18 cellular contexts compared by ENCODE assay signal in genomic region chr4:156892695-156893211, GRCh38.
A peak's percentile ranks its signal among the peaks of the same experiment; 100 is the strongest.
DNase-seq lines count a peak whose midpoint lies in the region; ATAC-seq, FAIRE-seq and TF ChIP-seq lines count a peak whose summit lies in the region.
"Had no signal": no experiment of that assay in that cellular context is flagged by ENCODE, and none has a peak within 500 bp of the region (broad histone marks: within the 10 kb centered on the region; RNA-seq: fewer than 3 reads in every experiment).

No MANE protein-coding gene starts in this region.

- CTCF ChIA-PET in RWPE1 (lab: Yijun Ruan, JAX) = interaction anchor here (0.5 kb wide), 1 partner anchor 16 kb away, joined by 3 read pairs; no protein-coding TSS in a partner anchor

- no peak overlapping the region for H3K27ac ChIP-seq in foreskin keratinocyte
- H3K27ac ChIP-seq in RWPE1 = no peak overlapping the region
- H3K27ac ChIP-seq in MM.1S (ENCODE audit: low read length) = no peak overlapping the region
- H3K27ac ChIP-seq: 22Rv1, BLaER1, SJCRH30 had no signal

- no peaks in the 10 kb centered on the region for H3F3A ChIP-seq in MM.1S (ENCODE audit: insufficient read depth, low read length)

- no peaks in the 10 kb centered on the region for H4K20me1 ChIP-seq in MM.1S (ENCODE audit: insufficient read depth, low read length)
- H4K20me1 ChIP-seq: BLaER1 had no signal

- no peak overlapping the region for H3K4me3 ChIP-seq in MM.1S (ENCODE audit: low read length)
- H3K4me3 ChIP-seq: BLaER1, SJCRH30 had no signal

- no peak overlapping the region for H2AFZ ChIP-seq in MM.1S (ENCODE audit: low read length)

- TF ChIP-seq CTCF in foreskin keratinocyte (conservative IDR thresholded peaks at IDR 0.05) (no peak), RWPE1 (conservative IDR thresholded peaks at IDR 0.05; ENCODE audit: low read depth) (no peak), MM.1S (IDR thresholded peaks at IDR 0.05; ENCODE audit: low read length) (no peak)

- H3K4me1 ChIP-seq in foreskin keratinocyte (peaks cover 15% of the 10 kb centered on the region), MM.1S (ENCODE audit: low read length) (no peaks in the 10 kb centered on the region)
- H3K4me1 ChIP-seq: BLaER1, SJCRH30 had no signal

- no peaks in the 10 kb centered on the region for H3K9me2 ChIP-seq in MM.1S (replicated peaks; ENCODE audit: insufficient read depth, low read length)

- peak; percentile 9 for ATAC-seq in foreskin keratinocyte

- no peaks in the 10 kb centered on the region for H3K9me3 ChIP-seq in MM.1S (replicated peaks; ENCODE audit: insufficient read depth, low read length)
- H3K9me3 ChIP-seq: BLaER1, SJCRH30 had no signal

- H3K79me2 ChIP-seq in MM.1S (ENCODE audit: low read length) = no peaks in the 10 kb centered on the region

- DNase-seq in DMS 273 (lab: John Stamatoyannopoulos, UW; ENCODE audit: unreplicated experiment) = peak; percentile 1
- no peak for DNase-seq in DMS 273 treated with DMSO at 0.1 percent for 48 hours (lab: John Stamatoyannopoulos, UW)
- DNase-seq in CMK (ENCODE audit: low read depth) = peak; percentile 9
- DNase-seq in RCC 7860 (ENCODE audit: low spot score) = peak; percentile 6
- DNase-seq in foreskin keratinocyte = peak in 1 of 2 donors; percentile 57
- no peak for DNase-seq in RWPE1 (ENCODE audit: low spot score)
- no peak for DNase-seq in MM.1S
- DNase-seq in activated gamma-delta T cell (lab: John Stamatoyannopoulos, UW) = no peak
- DNase-seq: DMS153, H9, NCI-H1048, NCI-H146, NCI-H2081, NCI-H774, SJCRH30 had no signal

- H3K27me3 ChIP-seq in foreskin keratinocyte (no peaks in the 10 kb centered on the region), MM.1S (replicated peaks; ENCODE audit: insufficient read depth, low read length) (no peaks in the 10 kb centered on the region)
- H3K27me3 ChIP-seq: BLaER1, SJCRH30 had no signal

- no peak overlapping the region for H3K4me2 ChIP-seq in MM.1S (ENCODE audit: low read depth, low read length)
- H3K4me2 ChIP-seq: BLaER1 had no signal

- FAIRE-seq in RCC 7860 (lab: Jason Lieb, UNC) = peak; percentile 39
- FAIRE-seq: GM19239 had no signal

- POLR2A ChIA-PET in RWPE1 (lab: Yijun Ruan, JAX; ENCODE audit: low non-redundant PET) = no interaction called here

- H3K36me3 ChIP-seq in MM.1S (replicated peaks; ENCODE audit: insufficient read depth, low read length) = no peaks in the 10 kb centered on the region
- H3K36me3 ChIP-seq: BLaER1, SJCRH30 had no signal

- H3K9ac ChIP-seq in MM.1S (ENCODE audit: low read length) = no peak overlapping the region
- H3K9ac ChIP-seq: BLaER1 had no signal

Comparison
In these comparisons a context has a peak if more than half of its experiments do, and no peak if none do; other contexts are left out.
1. DNase-seq: peak in DMS 273 (single experiment), CMK (single experiment) and RCC 7860 (single experiment); none in DMS 273 treated with DMSO at 0.1 percent for 48 hours (single experiment), RWPE1 (single experiment), MM.1S (single experiment) and activated gamma-delta T cell (single experiment).